In genomic region chr14:104473649-104474574, GRCh38 we compare ENCODE assay signal across 20 cellular contexts.
A peak's percentile ranks its signal among the peaks of the same experiment; 100 is the strongest.
DNase-seq lines count a peak whose midpoint lies in the region; TF ChIP-seq lines count a peak whose summit lies in the region.
"Had no signal": no experiment of that assay in that cellular context is flagged by ENCODE, and none has a peak within 500 bp of the region (broad histone marks: within the 10 kb centered on the region; RNA-seq: fewer than 3 reads in every experiment).

No MANE protein-coding gene starts in this region.

- H3K27me3 Mint-ChIP-seq in MCF 10A (ENCODE audit: insufficient read depth, unreplicated experiment), result peaks cover 53% of the 10 kb centered on the region

- H3K4me3 Mint-ChIP-seq in MCF 10A (ENCODE audit: unreplicated experiment), result no peak overlapping the region
- H3K4me3 Mint-ChIP-seq: CD4-positive, alpha-beta memory T cell had no signal

- H3K36me3 Mint-ChIP-seq in MCF 10A (ENCODE audit: insufficient read depth, unreplicated experiment), result no peaks in the 10 kb centered on the region
- H3K36me3 Mint-ChIP-seq: CD4-positive, alpha-beta memory T cell had no signal

- WGBS in esophagus muscularis mucosa, result 77% methylated on average over 25 of the region's 49 CpGs

- BruUV-seq in MCF 10A (replicated peaks; lab: Mats Ljungman, UMichigan), result no TSS peak

- no peak overlapping the region for H3K27ac ChIP-seq in esophagus muscularis mucosa (replicated peaks in 1 of 4)
- H3K27ac ChIP-seq: BLaER1 treated with 17β-estradiol and CSF1 and Interleukin-3, amounts not matched to agents 10 nM and 100 nM; SJCRH30 had no signal

- no peak for TF ChIP-seq EP300 in esophagus muscularis mucosa (IDR thresholded peaks at IDR 0.05)

- intact Hi-C loops in esophagus muscularis mucosa (cut with DNase I) (no loop called here), MCF 10A (cut with micrococcal nuclease) (no loop called here)

- no peaks in the 10 kb centered on the region for H3K36me3 ChIP-seq in esophagus muscularis mucosa
- H3K36me3 ChIP-seq: BLaER1 treated with 17β-estradiol and CSF1 and Interleukin-3, amounts not matched to agents 10 nM and 100 nM; SJCRH30 had no signal

- POLR2A ChIA-PET in MCF 10A (lab: Yijun Ruan, JAX), result interaction anchor here (0.6 kb wide), 1 partner anchor 9 kb away, joined by 3 read pairs; no protein-coding TSS in a partner anchor

- DNase-seq in ELF-1 (ENCODE audit: low read depth, low spot score) (peak; percentile 25), RPMI8226 (peak; percentile 11), esophagus muscularis mucosa (ENCODE audit: extremely low spot score) (peak; percentile 68), retina (peak; percentile 58), MCF 10A (ENCODE audit: unreplicated experiment) (no peak), kidney tubule cell (ENCODE audit: low spot score) (no peak), GM10266 (ENCODE audit: extremely low spot score) (no peak)
- DNase-seq: ACHN; Caco-2; CD4-positive, alpha-beta memory T cell; DMS 273 treated with DMSO at 0.1 percent for 48 hours; DMS79 treated with DMSO at 0.1 percent for 48 hours; MM.1S; NCI-H1048; NCI-H1417 treated with DMSO at 0.1 percent for 48 hours; NCI-H187; NCI-H2107; NCI-H510A; SJCRH30 had no signal

- H3K27me3 ChIP-seq in esophagus muscularis mucosa, result peaks cover 0 to 70% (median 0%) of the 10 kb centered on the region in 4 donors
- H3K27me3 ChIP-seq: BLaER1 treated with 17β-estradiol and CSF1 and Interleukin-3, amounts not matched to agents 10 nM and 100 nM; SJCRH30 had no signal

- TF ChIP-seq POLR2A in esophagus muscularis mucosa (IDR thresholded peaks at IDR 0.05; ENCODE audit: low read depth), result no peak

- H3K27ac Mint-ChIP-seq in MCF 10A (ENCODE audit: low read depth, unreplicated experiment), result no peak overlapping the region
- H3K27ac Mint-ChIP-seq: CD4-positive, alpha-beta memory T cell had no signal

- no peak overlapping the region for H3K4me3 ChIP-seq in esophagus muscularis mucosa
- H3K4me3 ChIP-seq: BLaER1 treated with 17β-estradiol and CSF1 and Interleukin-3, amounts not matched to agents 10 nM and 100 nM; SJCRH30 had no signal

- CTCF ChIA-PET in MCF 10A (lab: Yijun Ruan, JAX), result no interaction called here

- TF ChIP-seq CTCF in esophagus muscularis mucosa (IDR thresholded peaks at IDR 0.05), result no peak
- no peak for TF ChIP-seq CTCF in MCF 10A (IDR thresholded peaks at IDR 0.05; ENCODE audit: unreplicated experiment)
- no peak for TF ChIP-seq CTCF in GM10266 (IDR thresholded peaks at IDR 0.05; ENCODE audit: control insufficient read depth, insufficient read depth, low read depth, missing control alignments)

- H3K9me3 Mint-ChIP-seq in MCF 10A (ENCODE audit: unreplicated experiment), result peaks cover 7% of the 10 kb centered on the region

- H3K9me3 ChIP-seq in esophagus muscularis mucosa, result no peaks in the 10 kb centered on the region
- H3K9me3 ChIP-seq: BLaER1 treated with 17β-estradiol and CSF1 and Interleukin-3, amounts not matched to agents 10 nM and 100 nM; Caco-2; SJCRH30 had no signal

- no peaks in the 10 kb centered on the region for H3K4me1 Mint-ChIP-seq in MCF 10A (ENCODE audit: insufficient read depth, unreplicated experiment)
- H3K4me1 Mint-ChIP-seq: CD4-positive, alpha-beta memory T cell had no signal

- H3K4me1 ChIP-seq in esophagus muscularis mucosa, result no peaks in the 10 kb centered on the region
- H3K4me1 ChIP-seq: Caco-2, SJCRH30 had no signal

Comparison
In these comparisons a context has a peak if more than half of its experiments do, and no peak if none do; other contexts are left out.
1. DNase-seq: peak in ELF-1 (single experiment), RPMI8226 (single experiment), esophagus muscularis mucosa (single experiment) and retina (single experiment); none in MCF 10A (single experiment), kidney tubule cell (single experiment) and GM10266 (single experiment).